10 cellular contexts compared by ENCODE assay signal in genomic region chr14:68664225-68664681, GRCh38.
A peak's percentile ranks its signal among the peaks of the same experiment; 100 is the strongest.
DNase-seq lines count a peak whose midpoint lies in the region; ATAC-seq and TF ChIP-seq lines count a peak whose summit lies in the region.
"Had no signal": no experiment of that assay in that cellular context is flagged by ENCODE, and none has a peak within 500 bp of the region (broad histone marks: within the 10 kb centered on the region; RNA-seq: fewer than 3 reads in every experiment).

No MANE protein-coding gene starts in this region.

- H3K9ac ChIP-seq in liver (ENCODE audit: low read depth in 1 of 2, low read length in 2 of 2): no peak overlapping the region

- H3K9me3 ChIP-seq in liver (ENCODE audit: control insufficient read depth in 4 of 4, low read length in 3 of 4) (no peaks in the 10 kb centered on the region), stomach (no peaks in the 10 kb centered on the region)

- H3K4me3 Mint-ChIP-seq in activated naive CD8-positive, alpha-beta T cell treated with anti-CD3 and anti-CD28 coated beads, Interleukin-2, amount 10 ng/mL, durations not matched to agents 7 days and 5 days: peak overlapping the region; percentile 33

- H3K27me3 Mint-ChIP-seq in activated naive CD8-positive, alpha-beta T cell treated with anti-CD3 and anti-CD28 coated beads, Interleukin-2, amount 10 ng/mL, durations not matched to agents 7 days and 5 days: no peaks in the 10 kb centered on the region

- peaks cover 20% of the 10 kb centered on the region for H3K4me1 Mint-ChIP-seq in activated naive CD8-positive, alpha-beta T cell treated with anti-CD3 and anti-CD28 coated beads, Interleukin-2, amount 10 ng/mL, durations not matched to agents 7 days and 5 days

- H3K27me3 ChIP-seq in liver (ENCODE audit: control insufficient read depth in 4 of 4, insufficient read depth in 4 of 4, low read length in 3 of 4): no peaks in the 10 kb centered on the region
- H3K27me3 ChIP-seq in stomach: no peaks in the 10 kb centered on the region
- H3K27me3 ChIP-seq: hepatocyte had no signal

- DNase-seq in activated T-cell treated with anti-CD3 and anti-CD28 coated beads for 48 hours (ENCODE audit: low read depth) (peak; percentile 21), activated T-cell treated with anti-CD3 and anti-CD28 coated beads for 4 hours (no peak), stomach (no peak), SW 1271 (lab: John Stamatoyannopoulos, UW) (no peak)
- DNase-seq in activated naive CD8-positive, alpha-beta T cell treated with anti-CD3 and anti-CD28 coated beads, Interleukin-2, amount 10 ng/mL, durations not matched to agents 7 days and 5 days: no peak
- DNase-seq: SHP77 treated with DMSO at 0.1 percent for 48 hours had no signal

- TF ChIP-seq POLR2A in stomach (IDR thresholded peaks at IDR 0.05): no peak

- 31% methylated on average over 4 of the region's 4 CpGs for WGBS in liver
- WGBS in stomach, 5 donors: 55 to 69% (median 68%) methylated on average over 4 of the region's 4 CpGs

- H3K4me3 ChIP-seq in liver (ENCODE audit: low read depth in 1 of 3, low read length in 3 of 3): no peak overlapping the region
- H3K4me3 ChIP-seq in stomach: no peak overlapping the region
- H3K4me3 ChIP-seq: hepatocyte had no signal

- peak; percentile 53 for ATAC-seq in activated naive CD8-positive, alpha-beta T cell treated with anti-CD3 and anti-CD28 coated beads, Interleukin-2, amount 10 ng/mL, durations not matched to agents 7 days and 5 days (ENCODE audit: low read depth)
- ATAC-seq in GM19452 (IDR thresholded peaks at IDR 0.05; ENCODE audit: unreplicated experiment) (no peak), HG02623 (IDR thresholded peaks at IDR 0.05; ENCODE audit: unreplicated experiment) (no peak)

- POLR2A ChIA-PET in activated naive CD8-positive, alpha-beta T cell treated with anti-CD3 and anti-CD28 coated beads, Interleukin-2, amount 10 ng/mL, durations not matched to agents 7 days and 5 days (lab: Charles Lee): interaction anchor here (1.3 to 1.8 kb wide), 3 partner anchors 124 to 151 kb away, joined by 3 to 6 read pairs (median 4); partner anchors contain the start of gene ZFP36L1

- intact Hi-C loops in stomach (cut with DNase I; ENCODE audit: low total_unique reads): no loop called here

- no peak for TF ChIP-seq EP300 in stomach (IDR thresholded peaks at IDR 0.05)

- H3K36me3 Mint-ChIP-seq in activated naive CD8-positive, alpha-beta T cell treated with anti-CD3 and anti-CD28 coated beads, Interleukin-2, amount 10 ng/mL, durations not matched to agents 7 days and 5 days: no peaks in the 10 kb centered on the region

- H3K27ac ChIP-seq in liver (ENCODE audit: low read depth in 1 of 2, low read length in 2 of 2) (peak overlapping the region; percentile 44 to 77), stomach (peak overlapping the region in 4 of 5 donors; percentile 48 to 77 (median 76))
- H3K27ac ChIP-seq: hepatocyte had no signal

- TF ChIP-seq RAD21 in liver (IDR thresholded peaks at IDR 0.05): peak; percentile 52 to 65

- H3K36me3 ChIP-seq in liver (ENCODE audit: control insufficient read depth in 4 of 4, insufficient read depth in 3 of 4, low read depth in 1 of 4, low read length in 3 of 4) (no peaks in the 10 kb centered on the region), stomach (no peaks in the 10 kb centered on the region)

- H3K4me1 ChIP-seq in liver (ENCODE audit: control insufficient read depth in 4 of 4, insufficient read depth in 4 of 4, low read length in 3 of 4) (peaks cover 3 to 33% (median 19%) of the 10 kb centered on the region in 4 donors), stomach (peaks cover 36 to 76% (median 52%) of the 10 kb centered on the region in 4 donors)

- TF ChIP-seq CTCF in liver (IDR thresholded peaks at IDR 0.05; ENCODE audit: low read depth, low read length, missing input control): no peak
- TF ChIP-seq CTCF in stomach (IDR thresholded peaks at IDR 0.05): no peak

- H3K9me3 Mint-ChIP-seq in activated naive CD8-positive, alpha-beta T cell treated with anti-CD3 and anti-CD28 coated beads, Interleukin-2, amount 10 ng/mL, durations not matched to agents 7 days and 5 days: no peaks in the 10 kb centered on the region

- H3K27ac Mint-ChIP-seq in activated naive CD8-positive, alpha-beta T cell treated with anti-CD3 and anti-CD28 coated beads, Interleukin-2, amount 10 ng/mL, durations not matched to agents 7 days and 5 days: peak overlapping the region; percentile 10

TF ChIP-seq in liver, 16 proteins besides CTCF, POLR2A, EP300 and RAD21:
- peak; percentile 84 for TF ChIP-seq NR2F2 (IDR thresholded peaks at IDR 0.05)
- TF ChIP-seq TAF1 (conservative IDR thresholded peaks at IDR 0.05): no peak
- TF ChIP-seq MAX (IDR thresholded peaks at IDR 0.05): no peak
- TF ChIP-seq SP1 (IDR thresholded peaks at IDR 0.05): peak; percentile 39
- TF ChIP-seq JUND (IDR thresholded peaks at IDR 0.05): no peak
- no peak for TF ChIP-seq FOXA2 (IDR thresholded peaks at IDR 0.05)
- no peak for TF ChIP-seq ATF3 (IDR thresholded peaks at IDR 0.05)
- no peak for TF ChIP-seq FOXA1 (IDR thresholded peaks at IDR 0.05)
- TF ChIP-seq, protein P1, sequence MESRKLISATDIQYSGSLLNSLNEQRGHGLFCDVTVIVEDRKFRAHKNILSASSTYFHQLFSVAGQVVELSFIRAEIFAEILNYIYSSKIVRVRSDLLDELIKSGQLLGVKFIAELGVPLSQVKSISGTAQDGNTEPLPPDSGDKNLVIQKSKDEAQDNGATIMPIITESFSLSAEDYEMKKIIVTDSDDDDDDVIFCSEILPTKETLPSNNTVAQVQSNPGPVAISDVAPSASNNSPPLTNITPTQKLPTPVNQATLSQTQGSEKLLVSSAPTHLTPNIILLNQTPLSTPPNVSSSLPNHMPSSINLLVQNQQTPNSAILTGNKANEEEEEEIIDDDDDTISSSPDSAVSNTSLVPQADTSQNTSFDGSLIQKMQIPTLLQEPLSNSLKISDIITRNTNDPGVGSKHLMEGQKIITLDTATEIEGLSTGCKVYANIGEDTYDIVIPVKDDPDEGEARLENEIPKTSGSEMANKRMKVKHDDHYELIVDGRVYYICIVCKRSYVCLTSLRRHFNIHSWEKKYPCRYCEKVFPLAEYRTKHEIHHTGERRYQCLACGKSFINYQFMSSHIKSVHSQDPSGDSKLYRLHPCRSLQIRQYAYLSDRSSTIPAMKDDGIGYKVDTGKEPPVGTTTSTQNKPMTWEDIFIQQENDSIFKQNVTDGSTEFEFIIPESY (IDR thresholded peaks at IDR 0.05): no peak
- TF ChIP-seq YY1 (IDR thresholded peaks at IDR 0.05): peak; percentile 56
- TF ChIP-seq RXRA (IDR thresholded peaks at IDR 0.05): peak; percentile 76 to 77
- TF ChIP-seq REST (IDR thresholded peaks at IDR 0.05): peak; percentile 38
- TF ChIP-seq EGR1 (IDR thresholded peaks at IDR 0.05; ENCODE audit: low read depth in 2 of 2): no peak
- no peak for TF ChIP-seq GABPA (IDR thresholded peaks at IDR 0.05 in 1 of 2, conservative IDR thresholded peaks at IDR 0.05 in 1 of 2)
- no peak for TF ChIP-seq HNF4A (conservative IDR thresholded peaks at IDR 0.05)
- TF ChIP-seq HNF4G (IDR thresholded peaks at IDR 0.05): no peak
